ENCODE assay signal across 1 cellular context in the genomic region with DNA sequence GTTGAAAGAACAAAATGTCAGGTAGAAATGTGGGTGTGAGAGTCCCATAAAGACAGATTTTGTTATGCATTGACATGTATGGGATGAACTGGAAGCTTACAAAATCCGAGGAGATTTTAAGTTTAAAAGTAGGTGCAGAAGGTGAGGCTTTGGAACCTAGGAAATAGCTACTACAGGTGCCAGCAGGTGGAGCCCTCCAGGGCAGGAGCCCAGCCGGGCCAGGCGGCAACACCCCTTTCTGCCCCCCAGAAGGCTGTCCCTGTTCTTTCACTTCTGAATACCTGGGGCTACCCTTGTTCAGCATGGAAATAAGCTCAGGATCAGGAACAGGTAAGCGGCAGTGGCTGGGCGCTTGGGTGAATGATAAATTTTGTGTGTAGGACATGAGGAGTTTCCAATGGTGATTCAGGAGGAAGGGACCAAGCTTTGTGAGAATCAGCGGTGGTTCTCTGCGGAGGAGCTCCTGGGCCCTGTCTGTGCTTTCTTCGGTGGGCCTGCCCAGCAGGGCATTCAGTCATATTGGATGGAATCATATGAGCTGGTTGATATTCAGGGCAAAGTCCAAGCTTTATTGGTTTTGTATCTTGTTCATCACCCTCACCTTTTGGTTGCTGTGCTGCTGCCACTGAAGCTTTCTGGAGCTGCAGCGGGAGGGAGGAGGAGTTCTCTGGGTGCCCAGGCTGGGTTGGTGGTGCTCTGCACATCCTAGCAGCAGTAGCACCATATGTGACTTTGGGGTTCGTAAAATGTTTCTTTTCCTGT.
TF ChIP-seq lines count a peak whose summit lies in the region.

No MANE protein-coding gene starts in this region.

TF ChIP-seq in HepG2, 621 proteins besides CTCF, POLR2A, EP300 and RAD21 (continued from another document):
- TF ChIP-seq, protein P1, sequence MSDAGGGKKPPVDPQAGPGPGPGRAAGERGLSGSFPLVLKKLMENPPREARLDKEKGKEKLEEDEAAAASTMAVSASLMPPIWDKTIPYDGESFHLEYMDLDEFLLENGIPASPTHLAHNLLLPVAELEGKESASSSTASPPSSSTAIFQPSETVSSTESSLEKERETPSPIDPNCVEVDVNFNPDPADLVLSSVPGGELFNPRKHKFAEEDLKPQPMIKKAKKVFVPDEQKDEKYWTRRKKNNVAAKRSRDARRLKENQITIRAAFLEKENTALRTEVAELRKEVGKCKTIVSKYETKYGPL (CRISPR knock-in tag; IDR thresholded peaks at IDR 0.05) = no peak
